17 cellular contexts compared by ENCODE assay signal in genomic region chr13:75279834-75280369, GRCh38.
"Had no signal": no experiment of that assay in that cellular context is flagged by ENCODE, and none has a peak within 500 bp of the region (broad histone marks: within the 10 kb centered on the region; RNA-seq: fewer than 3 reads in every experiment).

No MANE protein-coding gene starts in this region.

- H3K27me3 ChIP-seq: body of pancreas, transverse colon had no signal

- DNase-seq: activated CD4-positive, alpha-beta memory T cell treated with anti-CD3 and anti-CD28 coated beads, Interleukin-2, amount 10 ng/mL, durations not matched to agents 7 days and 5 days; activated CD4-positive, alpha-beta T cell treated with anti-CD3 and anti-CD28 coated beads, Interleukin-2, amount 10 ng/mL, durations not matched to agents 24 days and 14 days; activated effector memory CD4-positive, alpha-beta T cell treated with anti-CD3 and anti-CD28 coated beads, Interleukin-2, amount 50 U/mL, for 16 hours; activated naive CD4-positive, alpha-beta T cell treated with anti-CD3 and anti-CD28 coated beads, Interleukin-2, amount 10 ng/mL, durations not matched to agents 7 days and 5 days; activated T-cell treated with anti-CD3 and anti-CD28 coated beads, Interleukin-2, amount 50 U/mL, for 72 hours; body of pancreas; effector CD8-positive, alpha-beta T cell; foreskin keratinocyte; naive B cell; occipital lobe; stimulated activated CD4-positive, alpha-beta T cell treated with anti-CD3 and anti-CD28 coated beads, Interleukin-2, amount 100 ng/mL, for 48 hours; stimulated activated CD8-positive, alpha-beta memory T cell treated with anti-CD3 and anti-CD28 coated beads, Interleukin-4, amount 100 ng/mL, for 48 hours; stimulated activated naive B cell treated with anti-CD40 and anti-IgM and Interleukin-4, amounts not matched to agents 10 μg/mL and 1 μg/mL and 100 μg/mL, for 72 hours; transverse colon had no signal

- H3K27ac ChIP-seq: body of pancreas, foreskin keratinocyte, transverse colon, VCaP had no signal

- ATAC-seq: activated CD4-positive, CD25-positive, alpha-beta regulatory T cell treated with anti-CD3 and anti-CD28 coated beads, Interleukin-2, amount 50 U/mL, for 24 hours; activated T-cell treated with anti-CD3 and anti-CD28 coated beads, Interleukin-2, amount 50 U/mL, for 72 hours; body of pancreas; foreskin keratinocyte; sciatic nerve; stimulated activated naive B cell treated with anti-CD40 and anti-IgM and Interleukin-4, amounts not matched to agents 10 μg/mL and 1 μg/mL and 100 μg/mL, for 72 hours had no signal

- H3K4me3 ChIP-seq: body of pancreas, transverse colon had no signal

- H3K36me3 ChIP-seq: transverse colon had no signal

- H3K4me1 ChIP-seq: body of pancreas, foreskin keratinocyte, transverse colon had no signal
